Comparison of ENCODE assay signal across 8 cellular contexts in the genomic region with DNA sequence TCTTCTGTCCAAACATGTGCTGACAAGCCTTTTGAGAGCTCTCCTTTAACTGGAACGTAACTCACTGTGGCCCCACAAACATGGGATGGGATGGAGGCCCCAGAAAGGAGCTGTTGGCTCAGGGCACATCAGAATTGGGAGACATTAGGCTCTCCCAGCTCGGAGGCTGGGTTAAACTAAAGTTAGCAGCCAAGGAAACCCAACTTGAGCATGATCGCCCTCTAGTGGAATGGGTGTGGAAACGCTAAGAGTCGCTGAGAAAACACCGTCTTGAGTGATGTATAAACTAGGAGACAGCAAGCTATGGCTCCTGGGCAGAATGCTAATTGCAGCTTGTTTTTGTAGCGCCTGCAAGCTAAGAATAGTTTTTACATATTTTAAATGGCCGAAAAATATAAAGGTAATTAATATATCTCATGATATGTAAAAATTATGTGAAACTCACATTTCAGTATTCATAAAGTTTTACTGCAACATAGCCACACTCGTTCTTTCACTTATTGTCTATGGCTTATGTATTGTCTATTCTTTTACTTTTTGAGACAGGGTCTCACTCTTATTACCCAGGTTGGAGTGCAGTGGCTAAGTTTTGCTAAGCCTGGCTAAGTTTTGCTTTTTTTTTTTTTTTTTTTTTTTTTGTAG.
A peak's percentile ranks its signal among the peaks of the same experiment; 100 is the strongest.
DNase-seq lines count a peak whose midpoint lies in the region; ATAC-seq, FAIRE-seq and TF ChIP-seq lines count a peak whose summit lies in the region.

No MANE protein-coding gene starts in this region.

- H3K4me1 ChIP-seq in thoracic aorta (ENCODE audit: control insufficient read depth in 1 of 2, low read depth in 2 of 2) = peaks cover 15 to 65% of the 10 kb centered on the region in 2 donors

- FAIRE-seq in endometrium (lab: Jason Lieb, UNC) = peak; percentile 4

- no peaks in the 10 kb centered on the region for H3K9me3 ChIP-seq in thoracic aorta

- no peaks in the 10 kb centered on the region for H3K36me3 Mint-ChIP-seq in activated CD4-positive, alpha-beta T cell treated with anti-CD3 and anti-CD28 coated beads, Interleukin-2, amount 10 ng/mL, durations not matched to agents 7 days and 5 days (ENCODE audit: low read depth)

- H3K4me1 Mint-ChIP-seq in activated CD4-positive, alpha-beta T cell treated with anti-CD3 and anti-CD28 coated beads, Interleukin-2, amount 10 ng/mL, durations not matched to agents 7 days and 5 days = no peaks in the 10 kb centered on the region

- H3K27ac ChIP-seq in thoracic aorta = peak overlapping the region; percentile 48 to 54

- no peaks in the 10 kb centered on the region for H3K27me3 ChIP-seq in thoracic aorta (replicated peaks; ENCODE audit: insufficient read depth)

- no peak overlapping the region for H3K4me3 ChIP-seq in thoracic aorta

- POLR2A ChIA-PET in activated CD4-positive, alpha-beta T cell treated with anti-CD3 and anti-CD28 coated beads, Interleukin-2, amount 10 ng/mL, durations not matched to agents 7 days and 5 days (lab: Charles Lee) = interaction anchor here (0.6 kb wide), 1 partner anchor 36 kb away, joined by 3 read pairs; no protein-coding TSS in a partner anchor

- peaks cover 7% of the 10 kb centered on the region for H3K27me3 Mint-ChIP-seq in activated CD4-positive, alpha-beta T cell treated with anti-CD3 and anti-CD28 coated beads, Interleukin-2, amount 10 ng/mL, durations not matched to agents 7 days and 5 days

- no peaks in the 10 kb centered on the region for H3K9me3 Mint-ChIP-seq in activated CD4-positive, alpha-beta T cell treated with anti-CD3 and anti-CD28 coated beads, Interleukin-2, amount 10 ng/mL, durations not matched to agents 7 days and 5 days

- CTCF ChIA-PET in activated CD4-positive, alpha-beta T cell treated with anti-CD3 and anti-CD28 coated beads, Interleukin-2, amount 10 ng/mL, durations not matched to agents 7 days and 5 days (lab: Charles Lee) = interaction anchor here (0.6 to 2.0 kb wide), 6 partner anchors 10 to 84 kb away, joined by 3 to 6 read pairs (median 3); no protein-coding TSS in a partner anchor

- no peak overlapping the region for H3K27ac Mint-ChIP-seq in activated CD4-positive, alpha-beta T cell treated with anti-CD3 and anti-CD28 coated beads, Interleukin-2, amount 10 ng/mL, durations not matched to agents 7 days and 5 days

- ATAC-seq in HG02938 (IDR thresholded peaks at IDR 0.05; ENCODE audit: unreplicated experiment) (peak; percentile 54), thoracic aorta (ENCODE audit: insufficient number of reproducible peaks, low FRiP score, low read depth) (no peak), GM18858 (IDR thresholded peaks at IDR 0.05; ENCODE audit: unreplicated experiment) (no peak)

- peaks cover 4% of the 10 kb centered on the region for H3K36me3 ChIP-seq in thoracic aorta

- DNase-seq in EL (peak; percentile 82), NCI-H460 (ENCODE audit: extremely low read depth, low read depth) (peak; percentile 83), midbrain (lab: John Stamatoyannopoulos, UW) (peak; percentile 86), thoracic aorta (ENCODE audit: low spot score) (no peak)
- DNase-seq in activated CD4-positive, alpha-beta T cell treated with anti-CD3 and anti-CD28 coated beads, Interleukin-2, amount 10 ng/mL, durations not matched to agents 7 days and 5 days = peak; percentile 72

- TF ChIP-seq CTCF in thoracic aorta (IDR thresholded peaks at IDR 0.05) = peak; percentile 81

- no peak overlapping the region for H3K4me3 Mint-ChIP-seq in activated CD4-positive, alpha-beta T cell treated with anti-CD3 and anti-CD28 coated beads, Interleukin-2, amount 10 ng/mL, durations not matched to agents 7 days and 5 days
